Comparison of ENCODE assay signal across 7 cellular contexts in the genomic region with DNA sequence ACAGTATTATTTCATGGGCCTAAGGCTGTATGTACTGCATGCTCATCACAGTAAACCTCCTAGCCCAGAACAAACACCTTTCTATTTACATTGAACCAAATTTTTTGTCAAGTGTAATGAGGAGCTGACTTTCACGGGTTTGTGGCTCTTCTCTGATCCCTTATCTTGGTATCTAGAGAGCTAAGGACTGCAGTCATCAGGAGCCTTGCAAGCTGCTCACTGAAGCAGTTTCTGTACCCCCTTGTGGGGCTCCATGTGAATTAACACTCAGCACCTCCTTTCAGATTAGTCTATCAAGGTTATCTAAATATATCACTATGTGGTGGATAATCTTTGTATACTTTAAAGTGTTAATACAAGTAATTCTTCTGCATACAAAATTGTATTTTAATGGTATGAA.
A peak's percentile ranks its signal among the peaks of the same experiment; 100 is the strongest.
DNase-seq lines count a peak whose midpoint lies in the region; ATAC-seq and TF ChIP-seq lines count a peak whose summit lies in the region.

No MANE protein-coding gene starts in this region.

- no peak overlapping the region for H3K4me3 ChIP-seq in CD4-positive, CD25-positive, alpha-beta regulatory T cell (ENCODE audit: low read depth, low read length)
- H3K4me3 ChIP-seq in GM12865 (ENCODE audit: low read depth, low read length) (no peak overlapping the region), fibroblast of the aortic adventitia (ENCODE audit: low read depth, low read length) (no peak overlapping the region)

- no peaks in the 10 kb centered on the region for H3K36me3 ChIP-seq in CD4-positive, CD25-positive, alpha-beta regulatory T cell (ENCODE audit: control insufficient read depth, insufficient read depth, low read length)

- H3K9me3 ChIP-seq in CD4-positive, CD25-positive, alpha-beta regulatory T cell (ENCODE audit: control insufficient read depth in 2 of 2, low read length in 2 of 2): no peaks in the 10 kb centered on the region

- no peak overlapping the region for H3K27ac Mint-ChIP-seq in CD4-positive, CD25-positive, alpha-beta regulatory T cell

- H3K4me1 Mint-ChIP-seq in CD4-positive, CD25-positive, alpha-beta regulatory T cell: peaks cover 4 to 10% (median 8%) of the 10 kb centered on the region in 4 donors

- in situ Hi-C loops in SK-MEL-5 (cut with HindIII; ENCODE audit: low pct_unique_long_range_greater_than_20kb, low sequenced_read_pairs): no loop called here

- peak in 1 of 2 donors; percentile 42 for ATAC-seq in CD4-positive, CD25-positive, alpha-beta regulatory T cell (ENCODE audit: low read depth in 2 of 2)
- no peak for ATAC-seq in GM19467 (IDR thresholded peaks at IDR 0.05; ENCODE audit: unreplicated experiment)

- H3K36me3 Mint-ChIP-seq in CD4-positive, CD25-positive, alpha-beta regulatory T cell: peaks cover 13% of the 10 kb centered on the region

- H3K27me3 Mint-ChIP-seq in CD4-positive, CD25-positive, alpha-beta regulatory T cell: no peaks in the 10 kb centered on the region

- H3K27me3 ChIP-seq in CD4-positive, CD25-positive, alpha-beta regulatory T cell (ENCODE audit: control insufficient read depth, insufficient read depth, low read length): no peaks in the 10 kb centered on the region

- DNase-seq in CD4-positive, CD25-positive, alpha-beta regulatory T cell: peak in 2 of 3 donors; percentile 7 to 40
- DNase-seq in GM12865 (ENCODE audit: low read depth) (peak; percentile 8), SK-MEL-5 (ENCODE audit: low read depth, low spot score) (peak; percentile 45), fibroblast of the aortic adventitia (ENCODE audit: low read depth) (peak; percentile 10), iPS-NIHi11 (ENCODE audit: low spot score) (no peak)
- no peak for DNase-seq in effector CD4-positive, alpha-beta T cell

- TF ChIP-seq CTCF in GM12865 (IDR thresholded peaks at IDR 0.05; ENCODE audit: insufficient read depth, low read depth, low read length, missing control alignments) (no peak), fibroblast of the aortic adventitia (IDR thresholded peaks at IDR 0.05; ENCODE audit: insufficient read depth, low read length) (no peak)

- H3K4me3 Mint-ChIP-seq in CD4-positive, CD25-positive, alpha-beta regulatory T cell: no peak overlapping the region

- no peak overlapping the region for H3K27ac ChIP-seq in CD4-positive, CD25-positive, alpha-beta regulatory T cell (ENCODE audit: insufficient read depth, low read length, poor library complexity, severe bottlenecking)

- H3K4me1 ChIP-seq in CD4-positive, CD25-positive, alpha-beta regulatory T cell (ENCODE audit: control insufficient read depth, insufficient read depth, low read length, poor library complexity, severe bottlenecking): no peaks in the 10 kb centered on the region

- no peaks in the 10 kb centered on the region for H3K9me3 Mint-ChIP-seq in CD4-positive, CD25-positive, alpha-beta regulatory T cell

Comparison
In these comparisons a context has a peak if more than half of its experiments do, and no peak if none do; other contexts are left out.
1. DNase-seq: peak in CD4-positive, CD25-positive, alpha-beta regulatory T cell (2 of 3), GM12865 (single experiment), SK-MEL-5 (single experiment) and fibroblast of the aortic adventitia (single experiment); none in iPS-NIHi11 (single experiment) and effector CD4-positive, alpha-beta T cell (single experiment).